ENCODE assay signal across 8 cellular contexts in genomic region chr5:77775773-77776605, GRCh38. TPM values are rescaled to one million over a fixed set of nuclear protein-coding genes. Genes with fewer than 3 reads are reported as not detected.
DNase-seq lines count a peak whose midpoint lies in the region; ATAC-seq and FAIRE-seq lines count a peak whose summit lies in the region.

Gene TBCA, minus strand, starts transcription at chr5:77776339. Its CDS starts 82 bp downstream, at chr5:77776257.

- H3K4me1 Mint-ChIP-seq in T-helper 17 cell = peaks cover 37% of the 10 kb centered on the region

- DNase-seq in NCI-H1694 treated with DMSO at 0.1 percent for 48 hours (lab: John Stamatoyannopoulos, UW) = peak; percentile 80
- peak; percentile 88 to 94 (median 92) for DNase-seq in T-helper 17 cell
- DNase-seq in amygdala (lab: John Stamatoyannopoulos, UW) = peak; percentile 29 to 93 (median 78)
- peak; percentile 93 for DNase-seq in left ventricle myocardium superior
- DNase-seq in pulmonary artery endothelial cell (ENCODE audit: low read depth, low spot score) = peak; percentile 51
- peak; percentile 90 for DNase-seq in urothelium cell line (ENCODE audit: low spot score)

- intact Hi-C loops in left ventricle myocardium superior (cut with micrococcal nuclease) = no loop called here

- peak within 1 kb of the TSS; percentile 94 for H3K4me3 Mint-ChIP-seq in T-helper 17 cell

- peak within 1 kb of the TSS; percentile 97 for H3K27ac Mint-ChIP-seq in T-helper 17 cell

- ATAC-seq in GM18499 (IDR thresholded peaks at IDR 0.05; ENCODE audit: insufficient read depth, unreplicated experiment) = peak; percentile 81
- ATAC-seq in HG02938 (IDR thresholded peaks at IDR 0.05; ENCODE audit: unreplicated experiment) = peak; percentile 87
- ATAC-seq in T-helper 17 cell = peak; percentile 89
- peak; percentile 99 for ATAC-seq in left ventricle myocardium superior

- no peaks in the 10 kb centered on the region for H3K27me3 Mint-ChIP-seq in T-helper 17 cell

- H3K9me3 ChIP-seq in T-helper 17 cell (ENCODE audit: control insufficient read depth, low read length, poor library complexity, severe bottlenecking) = no peaks in the 10 kb centered on the region

- peaks cover 5% of the 10 kb centered on the region for H3K36me3 Mint-ChIP-seq in T-helper 17 cell (ENCODE audit: low read depth)

- peak; percentile 69 for FAIRE-seq in urothelium cell line (lab: Jason Lieb, UNC)

RNA-seq across cellular contexts. Expression of gene TBCA, which starts in this region (rescaled TPM):
- total RNA-seq in T-helper 17 cell (10 to 100 TPM; 80.0 to 91.6 TPM), left ventricle myocardium superior (119 TPM), pulmonary artery endothelial cell (101 and 129 TPM in 2 replicates)

Comparison
In these comparisons a context has a peak if more than half of its experiments do, and no peak if none do; other contexts are left out.
1. Peak in every context shown above with its lines: DNase-seq and ATAC-seq.